Comparison of ENCODE assay signal across 8 cellular contexts in genomic region chr1:204363335-204364114, GRCh38. TPM values are rescaled to one million over a fixed set of nuclear protein-coding genes. Genes with fewer than 3 reads are reported as not detected.
DNase-seq lines count a peak whose midpoint lies in the region; ATAC-seq and TF ChIP-seq lines count a peak whose summit lies in the region.

No MANE protein-coding gene starts in this region.

- no peaks in the 10 kb centered on the region for H3K79me2 ChIP-seq in KMS-11 (ENCODE audit: insufficient read depth, low read depth)

- peak overlapping the region; percentile 31; the same call in 1 of the 2 replicates for H3K9ac ChIP-seq in KMS-11

- no peaks in the 10 kb centered on the region for H3K9me3 Mint-ChIP-seq in activated T-helper 17 cell treated with anti-CD3 and anti-CD28 coated beads, Interleukin-2, amount 50 U/mL, for 72 hours
- H3K9me3 Mint-ChIP-seq in nephron, result no peaks in the 10 kb centered on the region

- no peaks in the 10 kb centered on the region for H3K36me3 ChIP-seq in KMS-11 (ENCODE audit: insufficient read depth)

- H3K4me1 Mint-ChIP-seq in activated T-helper 17 cell treated with anti-CD3 and anti-CD28 coated beads, Interleukin-2, amount 50 U/mL, for 72 hours, result peaks cover 12% of the 10 kb centered on the region
- H3K4me1 Mint-ChIP-seq in nephron, result peaks cover 34% of the 10 kb centered on the region

- H3K27me3 Mint-ChIP-seq in activated T-helper 17 cell treated with anti-CD3 and anti-CD28 coated beads, Interleukin-2, amount 50 U/mL, for 72 hours, result peaks cover 8% of the 10 kb centered on the region
- peaks cover 24% of the 10 kb centered on the region for H3K27me3 Mint-ChIP-seq in nephron (ENCODE audit: low read depth)

- TF ChIP-seq POLR2A in GM18505 (IDR thresholded peaks at IDR 0.05; ENCODE audit: borderline replicate concordance, extremely low read depth, insufficient read depth, insufficient read length), result no peak

- H3K36me3 Mint-ChIP-seq in activated T-helper 17 cell treated with anti-CD3 and anti-CD28 coated beads, Interleukin-2, amount 50 U/mL, for 72 hours (ENCODE audit: low read depth), result no peaks in the 10 kb centered on the region
- no peaks in the 10 kb centered on the region for H3K36me3 Mint-ChIP-seq in nephron (ENCODE audit: low read depth)

- H3K27ac ChIP-seq in 22Rv1 (no peak overlapping the region), KMS-11 (no peak overlapping the region)

- H2AFZ ChIP-seq in KMS-11 (ENCODE audit: low read depth), result peak overlapping the region; percentile 92

- H4K20me1 ChIP-seq in KMS-11 (ENCODE audit: insufficient read depth), result no peaks in the 10 kb centered on the region

- DNase-seq in RPMI7951 (ENCODE audit: low read depth) (peak; percentile 67), fibroblast of the aortic adventitia (ENCODE audit: low read depth) (peak; percentile 83)
- DNase-seq in stimulated activated naive CD4-positive, alpha-beta T cell (lab: John Stamatoyannopoulos, UW), result peak; percentile 50 to 82 (median 60)

- H3K4me1 ChIP-seq in KMS-11 (ENCODE audit: low read depth, poor library complexity, severe bottlenecking), result peaks cover 9% of the 10 kb centered on the region

- peak overlapping the region; percentile 86 for H3K4me3 ChIP-seq in KMS-11 (IDR thresholded peaks at IDR 0.05; ENCODE audit: insufficient read depth, low read depth, low read length)
- H3K4me3 ChIP-seq in fibroblast of the aortic adventitia (ENCODE audit: low read depth, low read length), result peak overlapping the region; percentile 59

- H3K27ac Mint-ChIP-seq in activated T-helper 17 cell treated with anti-CD3 and anti-CD28 coated beads, Interleukin-2, amount 50 U/mL, for 72 hours, result peak overlapping the region; percentile 79
- H3K27ac Mint-ChIP-seq in nephron, result peak overlapping the region; percentile 12 to 49 (median 20)

- peak; percentile 98 for TF ChIP-seq CTCF in 22Rv1 (IDR thresholded peaks at IDR 0.05)
- peak; percentile 98 for TF ChIP-seq CTCF in KMS-11 (conservative IDR thresholded peaks at IDR 0.05; ENCODE audit: low read depth, low read length)
- TF ChIP-seq CTCF in fibroblast of the aortic adventitia (IDR thresholded peaks at IDR 0.05; ENCODE audit: insufficient read depth, low read length), result peak; percentile 95
- TF ChIP-seq CTCF in nephron (IDR thresholded peaks at IDR 0.05; ENCODE audit: unreplicated experiment in 3 of 3), result peak; percentile 99

- H3K4me2 ChIP-seq in KMS-11, result peak overlapping the region; percentile 77

- ATAC-seq in GM18505 (IDR thresholded peaks at IDR 0.05; ENCODE audit: unreplicated experiment), result peak; percentile 39
- peak; percentile 86 for ATAC-seq in activated T-helper 17 cell treated with anti-CD3 and anti-CD28 coated beads, Interleukin-2, amount 50 U/mL, for 72 hours (replicated peaks)

- peak overlapping the region; percentile 69 for H3K4me3 Mint-ChIP-seq in activated T-helper 17 cell treated with anti-CD3 and anti-CD28 coated beads, Interleukin-2, amount 50 U/mL, for 72 hours
- H3K4me3 Mint-ChIP-seq in nephron, result peak overlapping the region; percentile 14 to 75 (median 15)

- H3K27me3 ChIP-seq in KMS-11 (ENCODE audit: insufficient read depth, low read depth), result peaks cover 5% of the 10 kb centered on the region; the same call in 1 of the 2 replicates

RNA-seq across cellular contexts. Expression of gene PLEKHA6, which starts 3.8 kb away (rescaled TPM):
- total RNA-seq in RPMI7951 (2014; rRNA removed; shearing (Covaris generic)), result 0.68 and 0.72 TPM in 2 replicates
- 1 to 10 TPM in 1 of 2 donors, under 1 TPM in 1; 0.37 to 1.3 TPM for total RNA-seq in activated T-helper 17 cell treated with anti-CD3 and anti-CD28 coated beads, Interleukin-2, amount 50 U/mL, for 72 hours
- 3.6 and 5.1 TPM in 2 replicates for total RNA-seq in fibroblast of the aortic adventitia (ENCODE audit: low replicate concordance)

RNA-seq across cellular contexts. Expression of gene PPP1R15B, which starts 48.1 kb away (rescaled TPM):
- total RNA-seq in RPMI7951 (2014; rRNA removed; shearing (Covaris generic)), result 18.3 and 21.7 TPM in 2 replicates
- total RNA-seq in activated T-helper 17 cell treated with anti-CD3 and anti-CD28 coated beads, Interleukin-2, amount 50 U/mL, for 72 hours, result 10 to 100 TPM; 63.9 to 71.6 TPM
- 20.0 and 30.3 TPM in 2 replicates for total RNA-seq in fibroblast of the aortic adventitia (ENCODE audit: low replicate concordance)
